Comparison of ENCODE assay signal across 22 cellular contexts in the genomic region with DNA sequence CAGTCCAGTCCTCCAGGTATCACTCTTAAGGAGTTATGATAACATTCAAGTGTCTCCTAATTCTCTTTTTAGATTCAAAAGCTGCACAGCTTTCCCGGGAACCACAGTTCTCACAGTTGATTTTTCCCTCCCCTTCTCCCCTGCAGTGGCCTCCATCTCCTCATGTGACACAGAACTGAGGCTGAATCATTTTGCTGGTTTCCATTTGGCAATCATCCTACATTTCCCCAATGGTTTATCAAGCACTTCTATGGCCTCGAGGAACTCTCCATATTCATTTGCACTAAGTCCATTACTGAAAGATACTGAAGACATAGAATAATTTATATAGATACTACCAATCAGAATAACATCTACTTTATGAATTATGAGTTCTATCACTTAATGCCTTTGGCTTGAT.
"Had no signal": no experiment of that assay in that cellular context is flagged by ENCODE, and none has a peak within 500 bp of the region (broad histone marks: within the 10 kb centered on the region; RNA-seq: fewer than 3 reads in every experiment).

No MANE protein-coding gene starts in this region.

- H3K9me3 ChIP-seq: neutrophil, psoas muscle, right lobe of liver, spleen, stomach, thyroid gland had no signal

- H3K36me3 ChIP-seq: neutrophil, right lobe of liver, spleen, stomach, thyroid gland had no signal

- ATAC-seq: foreskin keratinocyte; left cardiac atrium; left ventricle myocardium superior; naive thymus-derived CD8-positive, alpha-beta T cell; psoas muscle; right lobe of liver; stimulated activated naive B cell treated with anti-CD40 and anti-IgM and Interleukin-4, amounts not matched to agents 10 μg/mL and 1 μg/mL and 100 μg/mL, for 72 hours had no signal

- H3K27ac ChIP-seq: dorsolateral prefrontal cortex, foreskin keratinocyte, hepatocyte, neutrophil, psoas muscle, right lobe of liver, spleen, stomach, thyroid gland had no signal

- H3K4me3 ChIP-seq: dorsolateral prefrontal cortex, hepatocyte, lung, psoas muscle, right lobe of liver, spleen, stomach, thyroid gland had no signal

- H3K4me1 ChIP-seq: foreskin keratinocyte, psoas muscle, right lobe of liver, spleen, stomach, thyroid gland had no signal

- DNase-seq: cortex of kidney; dorsolateral prefrontal cortex; effector CD8-positive, alpha-beta T cell; foreskin keratinocyte; head of caudate nucleus; kidney; left cardiac atrium; left ventricle myocardium superior; naive thymus-derived CD8-positive, alpha-beta T cell; psoas muscle; retina; right lobe of liver; spleen; stimulated activated CD4-positive, alpha-beta T cell treated with anti-CD3 and anti-CD28 coated beads, Interleukin-15, amount 100 ng/mL, for 24 hours; stimulated activated CD4-positive, alpha-beta T cell treated with anti-CD3 and anti-CD28 coated beads, Interleukin-1b, Interleukin-23, amount 100 ng/mL, for 48 hours; stimulated activated CD4-positive, alpha-beta T cell treated with anti-CD3 and anti-CD28 coated beads, Interleukin-4, amount 100 ng/mL, for 24 hours; stimulated activated naive B cell treated with anti-CD40 and anti-IgM and Interleukin-4, amounts not matched to agents 10 μg/mL and 1 μg/mL and 100 μg/mL, for 72 hours; stomach; thyroid gland had no signal

- H3K27me3 ChIP-seq: dorsolateral prefrontal cortex, foreskin keratinocyte, hepatocyte, neutrophil, right lobe of liver, spleen, stomach, thyroid gland had no signal
